24 cellular contexts compared by ENCODE assay signal in the genomic region with DNA sequence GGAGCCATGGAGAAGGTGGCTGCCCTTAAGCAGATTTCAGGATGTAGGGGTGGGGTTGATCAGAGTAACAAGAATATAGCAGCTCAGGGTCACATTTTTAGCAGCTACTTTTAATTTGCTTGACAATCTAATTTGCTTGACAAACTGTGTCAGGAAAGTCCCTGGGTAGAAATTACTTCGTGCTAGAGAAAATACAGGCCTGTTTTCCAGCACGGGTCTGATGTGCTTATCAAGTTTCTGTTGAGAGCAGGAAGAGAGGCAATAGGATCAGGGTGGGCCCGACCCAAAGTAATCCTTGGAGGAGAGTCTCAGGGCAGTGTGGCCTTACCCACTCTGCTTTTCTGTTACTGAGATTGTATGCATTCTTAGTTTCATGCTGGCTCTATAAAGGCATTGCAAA.
"Had no signal": no experiment of that assay in that cellular context is flagged by ENCODE, and none has a peak within 500 bp of the region (broad histone marks: within the 10 kb centered on the region; RNA-seq: fewer than 3 reads in every experiment).

No MANE protein-coding gene starts in this region.

- H3K27ac Mint-ChIP-seq: activated naive CD4-positive, alpha-beta T cell treated with anti-CD3 and anti-CD28 coated beads for 36 hours; stimulated activated naive CD8-positive, alpha-beta T cell treated with anti-CD3 and anti-CD28 coated beads, Interleukin-15, Interleukin-2, amounts not matched to agents 100 ng/mL and 50 ng/mL, for 24 hours had no signal

- H3K36me3 ChIP-seq: brain microvascular endothelial cell, gastrocnemius medialis, heart left ventricle, neutrophil, transverse colon, uterus had no signal

- DNase-seq: activated CD4-positive, alpha-beta T cell treated with anti-CD3 and anti-CD28 coated beads, Interleukin-2, amount 50 U/mL, for 1 hour; activated CD4-positive, CD25-positive, alpha-beta regulatory T cell treated with anti-CD3 and anti-CD28 coated beads, Interleukin-2, amount 50 U/mL, for 72 hours; activated CD8-positive, alpha-beta memory T cell treated with anti-CD3 and anti-CD28 coated beads, Interleukin-2, amount 50 U/mL, for 4 hours; activated naive CD4-positive, alpha-beta T cell treated with anti-CD3 and anti-CD28 coated beads for 36 hours; activated T-cell treated with anti-CD3 and anti-CD28 coated beads, Interleukin-2, amount 50 U/mL, for 4 hours; anterior cingulate cortex; brain microvascular endothelial cell; cortex of kidney; effector CD4-positive, alpha-beta T cell; gastrocnemius medialis; heart left ventricle; mesendoderm; naive thymus-derived CD4-positive, alpha-beta T cell; posterior cingulate gyrus; retina; stimulated activated CD4-positive, alpha-beta T cell treated with anti-CD3 and anti-CD28 coated beads, Interleukin-12 subunit alpha, Interleukin-12 subunit beta, amount 100 ng/mL, for 4 hours; stimulated activated CD4-positive, alpha-beta T cell treated with anti-CD3 and anti-CD28 coated beads, Interleukin-1b, Interleukin-23, amount 100 ng/mL, for 48 hours; stimulated activated CD8-positive, alpha-beta memory T cell treated with anti-CD3 and anti-CD28 coated beads, Interleukin-4, amount 100 ng/mL, for 48 hours; T-helper 2 cell; transverse colon; uterus had no signal

- H3K27me3 ChIP-seq: brain microvascular endothelial cell, gastrocnemius medialis, heart left ventricle, neutrophil, transverse colon, uterus had no signal

- ATAC-seq: activated T-cell treated with anti-CD3 and anti-CD28 coated beads, Interleukin-2, amount 50 U/mL, for 4 hours; gastrocnemius medialis; heart left ventricle; naive thymus-derived CD4-positive, alpha-beta T cell had no signal

- H3K4me3 ChIP-seq: gastrocnemius medialis, heart left ventricle, transverse colon, uterus had no signal

- H3K4me1 ChIP-seq: gastrocnemius medialis, uterus had no signal

- H3K9me3 Mint-ChIP-seq: activated naive CD4-positive, alpha-beta T cell treated with anti-CD3 and anti-CD28 coated beads for 36 hours; activated T-cell treated with anti-CD3 and anti-CD28 coated beads, Interleukin-2, amount 50 U/mL, for 4 hours; naive thymus-derived CD4-positive, alpha-beta T cell; stimulated activated naive CD8-positive, alpha-beta T cell treated with anti-CD3 and anti-CD28 coated beads, Interleukin-15, Interleukin-2, amounts not matched to agents 100 ng/mL and 50 ng/mL, for 24 hours had no signal

- H3K36me3 Mint-ChIP-seq: naive thymus-derived CD4-positive, alpha-beta T cell had no signal

- H3K4me3 Mint-ChIP-seq: activated naive CD4-positive, alpha-beta T cell treated with anti-CD3 and anti-CD28 coated beads for 36 hours; activated T-cell treated with anti-CD3 and anti-CD28 coated beads, Interleukin-2, amount 50 U/mL, for 4 hours; stimulated activated naive CD8-positive, alpha-beta T cell treated with anti-CD3 and anti-CD28 coated beads, Interleukin-15, Interleukin-2, amounts not matched to agents 100 ng/mL and 50 ng/mL, for 24 hours had no signal

- H3K27ac ChIP-seq: brain microvascular endothelial cell, gastrocnemius medialis, heart left ventricle, neutrophil, transverse colon, uterus, VCaP had no signal

- H3K9me3 ChIP-seq: gastrocnemius medialis, neutrophil, transverse colon, uterus had no signal

- H3K27me3 Mint-ChIP-seq: stimulated activated naive CD8-positive, alpha-beta T cell treated with anti-CD3 and anti-CD28 coated beads, Interleukin-15, Interleukin-2, amounts not matched to agents 100 ng/mL and 50 ng/mL, for 24 hours had no signal
